In genomic region chr12:51441583-51441982, GRCh38 we compare ENCODE assay signal across 11 cellular contexts. TPM values are rescaled to one million over a fixed set of nuclear protein-coding genes. Genes with fewer than 3 reads are reported as not detected.
DNase-seq lines count a peak whose midpoint lies in the region; ATAC-seq lines count a peak whose summit lies in the region.
"Had no signal": no experiment of that assay in that cellular context is flagged by ENCODE, and none has a peak within 500 bp of the region (broad histone marks: within the 10 kb centered on the region; RNA-seq: fewer than 3 reads in every experiment).

No MANE protein-coding gene starts in this region.

- peaks cover 4% of the 10 kb centered on the region for H3K27me3 Mint-ChIP-seq in T-helper 2 cell treated with Interferon-gamma antibody and Interleukin-4, amounts not matched to agents 5 μg/mL and 100 μg/mL, for 36 hours (ENCODE audit: low read depth)
- H3K27me3 Mint-ChIP-seq in activated CD4-positive, alpha-beta T cell treated with anti-CD3 and anti-CD28 coated beads, Interleukin-2, amount 10 ng/mL, durations not matched to agents 7 days and 5 days = peaks cover 5% of the 10 kb centered on the region
- H3K27me3 Mint-ChIP-seq: IgD-negative memory B cell had no signal

- CTCF ChIA-PET in activated CD4-positive, alpha-beta T cell treated with anti-CD3 and anti-CD28 coated beads, Interleukin-2, amount 10 ng/mL, durations not matched to agents 7 days and 5 days (lab: Charles Lee) = interaction anchor here (1.4 kb wide), 1 partner anchor 18 kb away, joined by 4 read pairs; no protein-coding TSS in a partner anchor

- peaks cover 4% of the 10 kb centered on the region for H3K36me3 Mint-ChIP-seq in T-helper 2 cell treated with Interferon-gamma antibody and Interleukin-4, amounts not matched to agents 5 μg/mL and 100 μg/mL, for 36 hours (ENCODE audit: low read depth)
- H3K36me3 Mint-ChIP-seq in activated CD4-positive, alpha-beta T cell treated with anti-CD3 and anti-CD28 coated beads, Interleukin-2, amount 10 ng/mL, durations not matched to agents 7 days and 5 days (ENCODE audit: low read depth) = peaks cover 2% of the 10 kb centered on the region

- peaks cover 22% of the 10 kb centered on the region for H3K4me1 ChIP-seq in skeletal muscle satellite cell (ENCODE audit: control insufficient read depth, insufficient read depth, low read length)

- ATAC-seq in GM21447 (IDR thresholded peaks at IDR 0.05; ENCODE audit: unreplicated experiment) (no peak), HG02759 (IDR thresholded peaks at IDR 0.05; ENCODE audit: unreplicated experiment) (no peak)
- ATAC-seq: Panc1 had no signal

- POLR2A ChIA-PET in activated CD4-positive, alpha-beta T cell treated with anti-CD3 and anti-CD28 coated beads, Interleukin-2, amount 10 ng/mL, durations not matched to agents 7 days and 5 days (lab: Charles Lee) = no interaction called here

- peaks cover 42% of the 10 kb centered on the region for H3K4me1 Mint-ChIP-seq in T-helper 2 cell treated with Interferon-gamma antibody and Interleukin-4, amounts not matched to agents 5 μg/mL and 100 μg/mL, for 36 hours (ENCODE audit: low read depth)
- peaks cover 44% of the 10 kb centered on the region for H3K4me1 Mint-ChIP-seq in activated CD4-positive, alpha-beta T cell treated with anti-CD3 and anti-CD28 coated beads, Interleukin-2, amount 10 ng/mL, durations not matched to agents 7 days and 5 days

- peak overlapping the region; percentile 63 for H3K4me2 ChIP-seq in skeletal muscle satellite cell (ENCODE audit: low read length)

- H3K4me3 ChIP-seq in skeletal muscle satellite cell (ENCODE audit: low read length) = peak overlapping the region; percentile 38

- peak overlapping the region; percentile 36 for H3K9ac ChIP-seq in skeletal muscle satellite cell (ENCODE audit: low read depth, low read length)

- H3K27me3 ChIP-seq in skeletal muscle satellite cell (ENCODE audit: control insufficient read depth, insufficient read depth, low read length) = no peaks in the 10 kb centered on the region

- peak overlapping the region; percentile 6 for H3K4me3 Mint-ChIP-seq in T-helper 2 cell treated with Interferon-gamma antibody and Interleukin-4, amounts not matched to agents 5 μg/mL and 100 μg/mL, for 36 hours
- no peak overlapping the region for H3K4me3 Mint-ChIP-seq in activated CD4-positive, alpha-beta T cell treated with anti-CD3 and anti-CD28 coated beads, Interleukin-2, amount 10 ng/mL, durations not matched to agents 7 days and 5 days
- H3K4me3 Mint-ChIP-seq: IgD-negative memory B cell had no signal

- H3K36me3 ChIP-seq in skeletal muscle satellite cell (ENCODE audit: insufficient read depth, low read length) = no peaks in the 10 kb centered on the region

- no peaks in the 10 kb centered on the region for H3K9me3 ChIP-seq in skeletal muscle satellite cell (replicated peaks; ENCODE audit: low read length)

- DNase-seq in T-helper 2 cell treated with Interferon-gamma antibody and Interleukin-4, amounts not matched to agents 5 μg/mL and 100 μg/mL, for 36 hours (ENCODE audit: low spot score) = peak; percentile 10
- no peak for DNase-seq in T-helper 2 cell
- DNase-seq in activated CD4-positive, alpha-beta T cell treated with anti-CD3 and anti-CD28 coated beads, Interleukin-2, amount 10 ng/mL, durations not matched to agents 7 days and 5 days = peak; percentile 14
- DNase-seq in fibroblast of peridontal ligament (ENCODE audit: extremely low read depth) = peak; percentile 62
- no peak for DNase-seq in mesenteric fat pad (ENCODE audit: low spot score)

- no peak overlapping the region for H3K27ac Mint-ChIP-seq in T-helper 2 cell treated with Interferon-gamma antibody and Interleukin-4, amounts not matched to agents 5 μg/mL and 100 μg/mL, for 36 hours
- H3K27ac Mint-ChIP-seq in activated CD4-positive, alpha-beta T cell treated with anti-CD3 and anti-CD28 coated beads, Interleukin-2, amount 10 ng/mL, durations not matched to agents 7 days and 5 days = peak overlapping the region; percentile 34
- H3K27ac Mint-ChIP-seq: activated T-helper 2 cell treated with anti-CD3 and anti-CD28 coated beads, Interferon-gamma antibody, Interleukin-2, Interleukin-4, amounts not matched to agents 10 μg/mL and 5 μg/mL and 100 μg/mL, durations not matched to agents 14 hours and 24 hours and 36 hours; IgD-negative memory B cell had no signal

- no peaks in the 10 kb centered on the region for H3K9me3 Mint-ChIP-seq in T-helper 2 cell treated with Interferon-gamma antibody and Interleukin-4, amounts not matched to agents 5 μg/mL and 100 μg/mL, for 36 hours
- no peaks in the 10 kb centered on the region for H3K9me3 Mint-ChIP-seq in activated CD4-positive, alpha-beta T cell treated with anti-CD3 and anti-CD28 coated beads, Interleukin-2, amount 10 ng/mL, durations not matched to agents 7 days and 5 days
- H3K9me3 Mint-ChIP-seq: activated T-helper 2 cell treated with anti-CD3 and anti-CD28 coated beads, Interferon-gamma antibody, Interleukin-2, Interleukin-4, amounts not matched to agents 10 μg/mL and 5 μg/mL and 100 μg/mL, durations not matched to agents 14 hours and 24 hours and 36 hours; IgD-negative memory B cell had no signal

RNA-seq across cellular contexts. Expression of gene SLC4A8, which starts 17.0 kb away (rescaled TPM):
- 1 to 10 TPM; 2.9 to 4.4 TPM for total RNA-seq in activated CD4-positive, alpha-beta T cell treated with anti-CD3 and anti-CD28 coated beads, Interleukin-2, amount 10 ng/mL, durations not matched to agents 7 days and 5 days
- total RNA-seq in skeletal muscle satellite cell (2012; rRNA removed) = 1.1 and 1.5 TPM in 2 replicates
- 0.90 TPM for total RNA-seq in mesenteric fat pad

RNA-seq across cellular contexts. Expression of gene GALNT6, which starts 50.4 kb away (rescaled TPM):
- total RNA-seq in activated CD4-positive, alpha-beta T cell treated with anti-CD3 and anti-CD28 coated beads, Interleukin-2, amount 10 ng/mL, durations not matched to agents 7 days and 5 days = 10 to 100 TPM; 17.5 to 18.9 TPM
- 2.8 and 10.7 TPM in 2 replicates for total RNA-seq in skeletal muscle satellite cell (2012; rRNA removed)
- 8.3 TPM for total RNA-seq in mesenteric fat pad

Comparison
In these comparisons a context has a peak if more than half of its experiments do, and no peak if none do; other contexts are left out.
1. DNase-seq: peak in T-helper 2 cell treated with Interferon-gamma antibody and Interleukin-4, amounts not matched to agents 5 μg/mL and 100 μg/mL, for 36 hours (single experiment), activated CD4-positive, alpha-beta T cell treated with anti-CD3 and anti-CD28 coated beads, Interleukin-2, amount 10 ng/mL, durations not matched to agents 7 days and 5 days (single experiment) and fibroblast of peridontal ligament (single experiment); none in T-helper 2 cell (0 of 5) and mesenteric fat pad (single experiment).